26 cellular contexts compared by ENCODE assay signal in the genomic region with DNA sequence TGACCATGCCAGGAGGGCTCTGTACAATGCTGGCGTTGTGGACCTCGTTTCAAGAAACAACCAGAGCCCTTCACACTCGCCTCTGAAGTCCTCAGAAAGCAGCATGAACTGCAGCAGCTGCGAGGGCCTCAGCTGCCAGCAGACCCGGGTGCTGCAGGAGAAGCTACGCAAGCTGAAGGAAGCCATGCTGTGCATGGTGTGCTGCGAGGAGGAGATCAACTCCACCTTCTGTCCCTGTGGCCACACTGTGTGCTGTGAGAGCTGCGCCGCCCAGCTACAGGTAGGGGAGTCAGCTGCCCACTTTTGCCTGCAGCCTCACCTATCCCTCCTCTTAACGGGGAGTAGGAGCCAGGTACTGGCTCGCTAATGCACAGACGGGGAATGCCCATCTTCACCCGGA.
"Had no signal": no experiment of that assay in that cellular context is flagged by ENCODE, and none has a peak within 500 bp of the region (broad histone marks: within the 10 kb centered on the region; RNA-seq: fewer than 3 reads in every experiment).

No MANE protein-coding gene starts in this region.

- H3K9me3 ChIP-seq: MG63, SJSA1 had no signal

- DNase-seq: activated CD4-positive, alpha-beta T cell treated with anti-CD3 and anti-CD28 coated beads for 48 hours; activated CD4-positive, alpha-beta T cell treated with anti-CD3 and anti-CD28 coated beads, Interleukin-2, amount 50 U/mL, for 48 hours; activated CD4-positive, CD25-positive, alpha-beta regulatory T cell treated with anti-CD3 and anti-CD28 coated beads, Interleukin-2, amount 50 U/mL, for 72 hours; activated gamma-delta T cell treated with Interleukin-2 at 50 U/mL for 16 hours; activated naive CD4-positive, alpha-beta T cell treated with anti-CD3 and anti-CD28 coated beads, Interleukin-2, amount 10 ng/mL, durations not matched to agents 7 days and 5 days; activated naive CD8-positive, alpha-beta T cell treated with anti-CD3 and anti-CD28 coated beads for 36 hours; activated T-cell treated with anti-CD3 and anti-CD28 coated beads for 4 hours; activated T-cell treated with anti-CD3 and anti-CD28 coated beads, Interleukin-2, amount 50 U/mL, for 48 hours; brain microvascular endothelial cell; MG63; MV-4-11; NCI-H1092 treated with DMSO at 0.1 percent for 48 hours; NCI-H1436; NCI-H1694 treated with DMSO at 0.1 percent for 48 hours; NCI-H2029 treated with DMSO at 0.1 percent for 48 hours; NCI-H510A treated with DMSO at 0.1 percent for 48 hours; NCI-H69; PC-3; SHP77; T-helper 9 cell had no signal

- H3K4me1 ChIP-seq: SJSA1 had no signal

- ATAC-seq: PC-3, WTC11 had no signal

- H3K27me3 ChIP-seq: brain microvascular endothelial cell, cardiac muscle cell, MG63, SJSA1 had no signal

- H3K27me3 Mint-ChIP-seq: activated naive CD4-positive, alpha-beta T cell treated with anti-CD3 and anti-CD28 coated beads, Interleukin-2, amount 10 ng/mL, durations not matched to agents 7 days and 5 days; activated naive CD8-positive, alpha-beta T cell treated with anti-CD3 and anti-CD28 coated beads for 36 hours had no signal

- H3K27ac ChIP-seq: brain microvascular endothelial cell, cardiac muscle cell, SJSA1 had no signal

- H3K4me3 Mint-ChIP-seq: activated naive CD4-positive, alpha-beta T cell treated with anti-CD3 and anti-CD28 coated beads, Interleukin-2, amount 10 ng/mL, durations not matched to agents 7 days and 5 days; activated naive CD8-positive, alpha-beta T cell treated with anti-CD3 and anti-CD28 coated beads for 36 hours; T-helper 1 cell treated with Interleukin-12 subunit alpha and Interleukin-12 subunit beta and Interleukin-4 antibody, amounts not matched to agents 30 μg/mL and 1 μg/mL, for 36 hours; WTC11 had no signal

- FAIRE-seq: RCC 7860 had no signal

- H3K27ac Mint-ChIP-seq: activated naive CD4-positive, alpha-beta T cell treated with anti-CD3 and anti-CD28 coated beads, Interleukin-2, amount 10 ng/mL, durations not matched to agents 7 days and 5 days; activated naive CD8-positive, alpha-beta T cell treated with anti-CD3 and anti-CD28 coated beads for 36 hours; activated T-helper 2 cell treated with anti-CD3 and anti-CD28 coated beads, Interferon-gamma antibody, Interleukin-2, Interleukin-4, amounts not matched to agents 10 μg/mL and 5 μg/mL and 100 μg/mL, durations not matched to agents 14 hours and 24 hours and 36 hours; T-helper 1 cell treated with Interleukin-12 subunit alpha and Interleukin-12 subunit beta and Interleukin-4 antibody, amounts not matched to agents 30 μg/mL and 1 μg/mL, for 36 hours; WTC11 had no signal

- H3K9me3 Mint-ChIP-seq: activated naive CD4-positive, alpha-beta T cell treated with anti-CD3 and anti-CD28 coated beads, Interleukin-2, amount 10 ng/mL, durations not matched to agents 7 days and 5 days; activated T-helper 2 cell treated with anti-CD3 and anti-CD28 coated beads, Interferon-gamma antibody, Interleukin-2, Interleukin-4, amounts not matched to agents 10 μg/mL and 5 μg/mL and 100 μg/mL, durations not matched to agents 14 hours and 24 hours and 36 hours; T-helper 1 cell treated with Interleukin-12 subunit alpha and Interleukin-12 subunit beta and Interleukin-4 antibody, amounts not matched to agents 30 μg/mL and 1 μg/mL, for 36 hours had no signal

- H3K4me3 ChIP-seq: cardiac muscle cell, MG63, SJSA1 had no signal
